ENCODE assay signal across 8 cellular contexts in the genomic region with DNA sequence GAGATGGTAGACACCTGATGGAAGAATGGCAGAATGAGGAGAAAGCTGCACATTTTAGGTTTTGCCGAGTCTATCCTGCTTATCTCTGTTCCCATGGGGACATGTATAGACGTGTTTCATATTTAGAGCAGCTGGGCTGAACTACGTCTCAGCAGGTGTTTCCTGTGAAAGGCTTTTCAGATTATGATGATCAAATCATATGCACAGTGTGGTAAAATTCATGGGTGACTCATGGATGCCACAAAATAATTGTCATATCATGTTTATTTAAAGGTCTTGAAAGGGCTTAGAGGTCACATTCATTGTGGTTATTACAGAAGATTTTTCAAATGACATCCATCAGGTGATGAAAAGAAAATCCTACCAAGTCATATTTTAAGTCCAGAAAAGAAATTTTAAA.
A peak's percentile ranks its signal among the peaks of the same experiment; 100 is the strongest.
DNase-seq lines count a peak whose midpoint lies in the region; ATAC-seq and TF ChIP-seq lines count a peak whose summit lies in the region.

No MANE protein-coding gene starts in this region.

- peak; percentile 90 for ATAC-seq in GM19324 (IDR thresholded peaks at IDR 0.05; ENCODE audit: low FRiP score, unreplicated experiment)
- peak; percentile 96 for ATAC-seq in HG03175 (IDR thresholded peaks at IDR 0.05; ENCODE audit: unreplicated experiment)

- DNase-seq in CD8-positive, alpha-beta memory T cell = peak in 1 of 5 donors; percentile 33
- DNase-seq in T1000 (lab: John Stamatoyannopoulos, UW) (peak; percentile 3), T-helper 9 cell (no peak), NCI-H345 treated with DMSO at 0.1 percent for 48 hours (lab: John Stamatoyannopoulos, UW; ENCODE audit: unreplicated experiment) (no peak), coronary artery (ENCODE audit: low spot score) (no peak)

- H3K4me1 ChIP-seq in CD8-positive, alpha-beta memory T cell (ENCODE audit: insufficient read depth, low read length) = no peaks in the 10 kb centered on the region

- H3K4me3 Mint-ChIP-seq in CD8-positive, alpha-beta memory T cell = no peak overlapping the region
- H3K4me3 Mint-ChIP-seq in stimulated activated naive CD8-positive, alpha-beta T cell treated with anti-CD3 and anti-CD28 coated beads, Interleukin-15, Interleukin-2, amounts not matched to agents 100 ng/mL and 50 ng/mL, for 24 hours = peak overlapping the region; percentile 1

- no peak overlapping the region for H3K27ac ChIP-seq in CD8-positive, alpha-beta memory T cell (ENCODE audit: low read depth, low read length)
- H3K27ac ChIP-seq in coronary artery = no peak overlapping the region

- no peaks in the 10 kb centered on the region for H3K9me3 Mint-ChIP-seq in CD8-positive, alpha-beta memory T cell
- peaks cover 4% of the 10 kb centered on the region for H3K9me3 Mint-ChIP-seq in stimulated activated naive CD8-positive, alpha-beta T cell treated with anti-CD3 and anti-CD28 coated beads, Interleukin-15, Interleukin-2, amounts not matched to agents 100 ng/mL and 50 ng/mL, for 24 hours

- no peaks in the 10 kb centered on the region for H3K27me3 ChIP-seq in CD8-positive, alpha-beta memory T cell (ENCODE audit: insufficient read depth, low read length, poor library complexity, severe bottlenecking)

- POLR2A ChIA-PET in CD8-positive, alpha-beta memory T cell (lab: Charles Lee) = no interaction called here

- CTCF ChIA-PET in CD8-positive, alpha-beta memory T cell (lab: Charles Lee) = no interaction called here

- H3K4me1 Mint-ChIP-seq in CD8-positive, alpha-beta memory T cell = peaks cover 13 to 39% (median 15%) of the 10 kb centered on the region in 3 donors
- H3K4me1 Mint-ChIP-seq in stimulated activated naive CD8-positive, alpha-beta T cell treated with anti-CD3 and anti-CD28 coated beads, Interleukin-15, Interleukin-2, amounts not matched to agents 100 ng/mL and 50 ng/mL, for 24 hours (ENCODE audit: low read depth) = peaks cover 24% of the 10 kb centered on the region

- H3K4me3 ChIP-seq in CD8-positive, alpha-beta memory T cell (ENCODE audit: low read length) = no peak overlapping the region
- no peak overlapping the region for H3K4me3 ChIP-seq in coronary artery

- peaks cover 0 to 2% (median 0%) of the 10 kb centered on the region in 3 donors for H3K36me3 Mint-ChIP-seq in CD8-positive, alpha-beta memory T cell
- no peaks in the 10 kb centered on the region for H3K36me3 Mint-ChIP-seq in stimulated activated naive CD8-positive, alpha-beta T cell treated with anti-CD3 and anti-CD28 coated beads, Interleukin-15, Interleukin-2, amounts not matched to agents 100 ng/mL and 50 ng/mL, for 24 hours (ENCODE audit: low read depth)

- TF ChIP-seq CTCF in coronary artery (IDR thresholded peaks at IDR 0.05) = no peak

- H3K36me3 ChIP-seq in CD8-positive, alpha-beta memory T cell (ENCODE audit: insufficient read depth, low read length) = no peaks in the 10 kb centered on the region

- peaks cover 0 to 2% of the 10 kb centered on the region in 2 donors for H3K27me3 Mint-ChIP-seq in CD8-positive, alpha-beta memory T cell
- H3K27me3 Mint-ChIP-seq in stimulated activated naive CD8-positive, alpha-beta T cell treated with anti-CD3 and anti-CD28 coated beads, Interleukin-15, Interleukin-2, amounts not matched to agents 100 ng/mL and 50 ng/mL, for 24 hours = no peaks in the 10 kb centered on the region

- no peaks in the 10 kb centered on the region for H3K9me3 ChIP-seq in CD8-positive, alpha-beta memory T cell (ENCODE audit: low read length)

- H3K27ac Mint-ChIP-seq in CD8-positive, alpha-beta memory T cell = peak overlapping the region in 6 of 8 donors; percentile 20 to 64 (median 37)
- peak overlapping the region; percentile 10 for H3K27ac Mint-ChIP-seq in stimulated activated naive CD8-positive, alpha-beta T cell treated with anti-CD3 and anti-CD28 coated beads, Interleukin-15, Interleukin-2, amounts not matched to agents 100 ng/mL and 50 ng/mL, for 24 hours
